ENCODE assay signal across 25 cellular contexts in the genomic region with DNA sequence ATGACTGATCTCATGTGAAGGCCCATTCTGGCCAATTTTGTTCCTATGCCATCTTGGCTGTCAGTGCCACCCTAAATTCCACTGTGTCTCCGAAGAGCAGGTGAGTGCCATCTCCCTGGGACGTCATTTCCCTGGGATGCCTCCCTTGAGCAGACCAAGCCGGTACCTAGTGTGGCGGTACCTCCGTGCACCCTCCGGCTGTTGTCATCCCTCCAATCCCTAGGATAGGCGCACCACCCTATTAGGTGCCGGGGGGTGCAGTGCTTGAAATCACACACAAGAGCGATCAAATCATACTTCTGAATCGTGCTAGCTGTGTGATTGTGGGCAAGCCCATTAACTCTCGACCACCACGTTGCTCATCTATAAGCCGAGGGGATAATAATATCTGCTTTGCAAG.
"Had no signal": no experiment of that assay in that cellular context is flagged by ENCODE, and none has a peak within 500 bp of the region (broad histone marks: within the 10 kb centered on the region; RNA-seq: fewer than 3 reads in every experiment).

No MANE protein-coding gene starts in this region.

- ATAC-seq: gastroesophageal sphincter; left lobe of liver; naive thymus-derived CD4-positive, alpha-beta T cell had no signal

- H3K9ac ChIP-seq: neural progenitor cell had no signal

- H3K27me3 ChIP-seq: colonic mucosa, right atrium auricular region, thyroid gland, upper lobe of left lung had no signal

- FAIRE-seq: endothelial cell of umbilical vein, kidney, urothelium cell line had no signal

- H3K4me3 ChIP-seq: colonic mucosa, neural progenitor cell, prostate gland, smooth muscle cell, stomach, thyroid gland, upper lobe of left lung had no signal

- H3K9me3 ChIP-seq: colonic mucosa, prostate gland, thyroid gland had no signal

- H3K36me3 ChIP-seq: colonic mucosa, esophagus muscularis mucosa, gastroesophageal sphincter, heart left ventricle, neural progenitor cell, prostate gland, right atrium auricular region, stomach, thyroid gland, upper lobe of left lung had no signal

- H3K4me2 ChIP-seq: neural progenitor cell, smooth muscle cell had no signal

- H3K4me1 ChIP-seq: colonic mucosa, foreskin keratinocyte, neural progenitor cell, prostate gland had no signal

- DNase-seq: colonic mucosa; effector CD8-positive, alpha-beta T cell; foreskin keratinocyte; hippocampal formation; kidney; mesenchymal stem cell; naive thymus-derived CD4-positive, alpha-beta T cell; stimulated activated CD4-positive, alpha-beta T cell treated with anti-CD3 and anti-CD28 coated beads, Interleukin-12 subunit alpha, Interleukin-12 subunit beta, amount 100 ng/mL, for 4 hours; stimulated activated CD4-positive, alpha-beta T cell treated with anti-CD3 and anti-CD28 coated beads, Interleukin-1b, Interleukin-23, amount 100 ng/mL, for 48 hours; stimulated activated CD4-positive, alpha-beta T cell treated with anti-CD3 and anti-CD28 coated beads, Interleukin-4, amount 100 ng/mL, for 1 hour; stimulated activated CD8-positive, alpha-beta memory T cell treated with anti-CD3 and anti-CD28 coated beads, Interleukin-4, amount 100 ng/mL, for 48 hours; stimulated activated naive CD4-positive, alpha-beta T cell; stomach had no signal

- H2AFZ ChIP-seq: neural progenitor cell had no signal

- H3K27ac ChIP-seq: colonic mucosa, esophagus muscularis mucosa, foreskin keratinocyte, gastroesophageal sphincter, neural progenitor cell, prostate gland, right atrium auricular region, stomach, thyroid gland, upper lobe of left lung had no signal
